In genomic region chr2:218799990-218800389, GRCh38 we compare ENCODE assay signal across 1 cellular context.
TF ChIP-seq lines count a peak whose summit lies in the region.

No MANE protein-coding gene starts in this region.

TF ChIP-seq in WTC11, 78 proteins besides CTCF, POLR2A, EP300 and RAD21 (continued from another document):
- TF ChIP-seq ZSCAN18 (CRISPR knock-in tag; IDR thresholded peaks at IDR 0.05), result 0 out of 2 replicates have a peak, but pooled peaks have one; percentile 55
